Comparison of ENCODE assay signal across 10 cellular contexts in genomic region chr20:62321521-62321948, GRCh38. TPM values are rescaled to one million over a fixed set of nuclear protein-coding genes. Genes with fewer than 3 reads are reported as not detected.
A peak's percentile ranks its signal among the peaks of the same experiment; 100 is the strongest.
DNase-seq lines count a peak whose midpoint lies in the region; ATAC-seq and TF ChIP-seq lines count a peak whose summit lies in the region.
"Had no signal": no experiment of that assay in that cellular context is flagged by ENCODE, and none has a peak within 500 bp of the region (broad histone marks: within the 10 kb centered on the region; RNA-seq: fewer than 3 reads in every experiment).

No MANE protein-coding gene starts in this region.

- DNase-seq in MCF 10A (ENCODE audit: unreplicated experiment) (peak; percentile 53), breast epithelium (ENCODE audit: low spot score in 2 of 2) (no peak), PC-3 (peak; percentile 27), dorsolateral prefrontal cortex (no peak), NCI-H1930 (lab: John Stamatoyannopoulos, UW) (no peak)
- peak; percentile 58 for DNase-seq in stimulated activated CD8-positive, alpha-beta memory T cell treated with anti-CD3 and anti-CD28 coated beads, Interleukin-4, amount 100 ng/mL, for 48 hours
- DNase-seq: CD4-positive, CD25-positive, alpha-beta regulatory T cell had no signal

- no peak overlapping the region for H3K4me3 ChIP-seq in breast epithelium
- H3K4me3 ChIP-seq in PC-3 (ENCODE audit: low read length): no peak overlapping the region
- H3K4me3 ChIP-seq in dorsolateral prefrontal cortex: no peak overlapping the region

- peaks cover 14% of the 10 kb centered on the region; the same call in 1 of the 2 replicates for H4K20me1 ChIP-seq in PC-3 (ENCODE audit: low read length)

- POLR2A ChIA-PET in MCF 10A (lab: Yijun Ruan, JAX) (no interaction called here), PC-3 (lab: Charles Lee; ENCODE audit: unreplicated experiment) (no interaction called here)

- H3K27me3 Mint-ChIP-seq in MCF 10A (ENCODE audit: insufficient read depth, unreplicated experiment): no peaks in the 10 kb centered on the region

- intact Hi-C loops in MCF 10A (cut with micrococcal nuclease): no loop called here
- intact Hi-C loops in breast epithelium (cut with DNase I; ENCODE audit: low total_unique reads): no loop called here
- intact Hi-C loops in PC-3 (cut with micrococcal nuclease): no loop called here
- intact Hi-C loops in dorsolateral prefrontal cortex (cut with DNase I): no loop called here

- CTCF ChIA-PET in MCF 10A (lab: Yijun Ruan, JAX) (no interaction called here), PC-3 (lab: Charles Lee) (no interaction called here)

- H3K4me3 Mint-ChIP-seq in MCF 10A (ENCODE audit: unreplicated experiment): no peak overlapping the region
- H3K4me3 Mint-ChIP-seq: CD4-positive, CD25-positive, alpha-beta regulatory T cell had no signal

- peaks cover 6% of the 10 kb centered on the region for H3F3A ChIP-seq in PC-3 (ENCODE audit: low read length, unreplicated experiment)

- no peak overlapping the region for H3K27ac Mint-ChIP-seq in MCF 10A (ENCODE audit: low read depth, unreplicated experiment)
- H3K27ac Mint-ChIP-seq: CD4-positive, CD25-positive, alpha-beta regulatory T cell had no signal

- H2AFZ ChIP-seq in PC-3 (ENCODE audit: low read length): no peak overlapping the region
- H2AFZ ChIP-seq: parathyroid adenoma had no signal

- no peak for TF ChIP-seq POLR2A in breast epithelium (IDR thresholded peaks at IDR 0.05)

- TF ChIP-seq CTCF in MCF 10A (IDR thresholded peaks at IDR 0.05; ENCODE audit: unreplicated experiment) (no peak), breast epithelium (IDR thresholded peaks at IDR 0.05) (no peak), PC-3 (conservative IDR thresholded peaks at IDR 0.05; ENCODE audit: low read depth, low read length) (no peak), dorsolateral prefrontal cortex (IDR thresholded peaks at IDR 0.05 in 54 of 56, conservative IDR thresholded peaks at IDR 0.05 in 2 of 56; ENCODE audit: low read depth in 1 of 56, partially characterized antibody in 56 of 56) (no peak)

- H3K9ac ChIP-seq in PC-3 (ENCODE audit: low read length): no peak overlapping the region
- H3K9ac ChIP-seq: parathyroid adenoma had no signal

- BruUV-seq in MCF 10A (replicated peaks; lab: Mats Ljungman, UMichigan): no TSS peak
- no TSS peak for BruUV-seq in PC-3 (replicated peaks; lab: Mats Ljungman, UMichigan)

- H3K4me2 ChIP-seq in PC-3 (ENCODE audit: low read length): no peak overlapping the region

- H3K36me3 Mint-ChIP-seq in MCF 10A (ENCODE audit: insufficient read depth, unreplicated experiment): peaks cover 90% of the 10 kb centered on the region
- H3K36me3 Mint-ChIP-seq: CD4-positive, CD25-positive, alpha-beta regulatory T cell had no signal

- no peaks in the 10 kb centered on the region for H3K9me2 ChIP-seq in PC-3 (replicated peaks; ENCODE audit: low read length)

- H3K27me3 ChIP-seq in breast epithelium: no peaks in the 10 kb centered on the region
- H3K27me3 ChIP-seq in PC-3 (ENCODE audit: low read length): no peaks in the 10 kb centered on the region
- no peaks in the 10 kb centered on the region for H3K27me3 ChIP-seq in dorsolateral prefrontal cortex

- H3K36me3 ChIP-seq in breast epithelium (no peaks in the 10 kb centered on the region), PC-3 (ENCODE audit: low read depth, low read length) (peaks cover 69% of the 10 kb centered on the region)

- H3K9me3 Mint-ChIP-seq in MCF 10A (ENCODE audit: unreplicated experiment): no peaks in the 10 kb centered on the region
- H3K9me3 Mint-ChIP-seq: CD4-positive, CD25-positive, alpha-beta regulatory T cell had no signal

- ATAC-seq in PC-3 (peak; percentile 35), esophagus mucosa (peak; percentile 36), HG02840 (IDR thresholded peaks at IDR 0.05; ENCODE audit: low FRiP score, unreplicated experiment) (no peak)

- H3K27ac ChIP-seq in breast epithelium (no peak overlapping the region), PC-3 (ENCODE audit: low read length) (no peak overlapping the region), dorsolateral prefrontal cortex (no peak overlapping the region)
- H3K27ac ChIP-seq: parathyroid adenoma had no signal

- peaks cover 5% of the 10 kb centered on the region for H3K4me1 Mint-ChIP-seq in MCF 10A (ENCODE audit: insufficient read depth, unreplicated experiment)
- H3K4me1 Mint-ChIP-seq: CD4-positive, CD25-positive, alpha-beta regulatory T cell had no signal

- H3K9me3 ChIP-seq in breast epithelium (no peaks in the 10 kb centered on the region), PC-3 (ENCODE audit: low read length) (no peaks in the 10 kb centered on the region)

- H3K79me2 ChIP-seq in PC-3 (ENCODE audit: low read length): no peaks in the 10 kb centered on the region
- H3K79me2 ChIP-seq: parathyroid adenoma had no signal

- H3K4me1 ChIP-seq in breast epithelium: no peaks in the 10 kb centered on the region
- no peaks in the 10 kb centered on the region for H3K4me1 ChIP-seq in PC-3 (ENCODE audit: insufficient read depth, low read length)
- H3K4me1 ChIP-seq: parathyroid adenoma had no signal

RNA-seq across cellular contexts. Expression of gene ADRM1, which starts 18.7 kb away (rescaled TPM):
- total RNA-seq in MCF 10A (2022) (98.0 and 127 TPM in 2 replicates), breast epithelium (100 to 1,000 TPM in 2 of 3 donors, 10 to 100 TPM in 1; 80.2 to 131 (median 105) TPM), PC-3 (2014; rRNA removed) (374 and 487 TPM in 2 replicates), esophagus mucosa (76.1 TPM), dorsolateral prefrontal cortex (10 to 100 TPM; 41.7 to 76.3 (median 60.3) TPM)

RNA-seq across cellular contexts. Expression of gene LAMA5, which starts 45.6 kb away (rescaled TPM):
- total RNA-seq in MCF 10A (2022) (266 and 292 TPM in 2 replicates), breast epithelium (100 to 1,000 TPM in 1 of 3 donors, 10 to 100 TPM in 2; 16.6 to 114 (median 53.3) TPM), PC-3 (2014; rRNA removed) (196 and 308 TPM in 2 replicates), esophagus mucosa (83.4 TPM), dorsolateral prefrontal cortex (100 to 1,000 TPM in 30 of 120 experiments, 10 to 100 TPM in 90; 31.1 to 179 (median 80.7) TPM)

Comparison
In these comparisons a context has a peak if more than half of its experiments do, and no peak if none do; other contexts are left out.
1. DNase-seq: peak in MCF 10A (single experiment), PC-3 (single experiment) and stimulated activated CD8-positive, alpha-beta memory T cell treated with anti-CD3 and anti-CD28 coated beads, Interleukin-4, amount 100 ng/mL, for 48 hours (single experiment); none in breast epithelium (0 of 2), dorsolateral prefrontal cortex (0 of 10) and NCI-H1930 (0 of 2).